ENCODE assay signal across 3 cellular contexts in the genomic region with DNA sequence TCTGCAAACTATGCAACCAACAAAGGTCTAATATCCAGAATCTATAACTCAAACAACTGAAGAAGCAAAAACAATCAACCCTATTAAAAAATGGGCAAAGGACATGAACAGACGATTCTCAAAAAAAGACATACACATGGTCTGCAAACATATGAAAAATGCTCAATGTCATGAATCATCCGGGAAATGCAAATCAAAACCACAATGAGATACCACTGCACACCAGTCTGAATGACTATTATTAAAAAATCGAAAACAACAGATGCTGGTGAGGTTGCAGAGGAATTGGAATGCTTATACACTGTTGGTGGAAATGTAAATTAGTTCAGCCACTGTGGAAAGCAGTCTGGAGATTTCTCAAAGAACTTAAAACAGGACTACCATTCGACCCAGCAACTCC. TPM values are rescaled to one million over a fixed set of nuclear protein-coding genes. Genes with fewer than 3 reads are reported as not detected.
"Had no signal": no experiment of that assay in that cellular context is flagged by ENCODE, and none has a peak within 500 bp of the region (broad histone marks: within the 10 kb centered on the region; RNA-seq: fewer than 3 reads in every experiment).

No MANE protein-coding gene starts in this region.

RNA-seq across cellular contexts. Expression of gene TPTE2, which starts 12.1 kb away (rescaled TPM):
- total RNA-seq: activated CD8-positive, alpha-beta T cell treated with anti-CD3 and anti-CD28 coated beads, Interleukin-2, amount 10 ng/mL, durations not matched to agents 7 days and 5 days; Peyer's patch; SJSA1 had no signal
